ENCODE assay signal across 23 cellular contexts in the genomic region with DNA sequence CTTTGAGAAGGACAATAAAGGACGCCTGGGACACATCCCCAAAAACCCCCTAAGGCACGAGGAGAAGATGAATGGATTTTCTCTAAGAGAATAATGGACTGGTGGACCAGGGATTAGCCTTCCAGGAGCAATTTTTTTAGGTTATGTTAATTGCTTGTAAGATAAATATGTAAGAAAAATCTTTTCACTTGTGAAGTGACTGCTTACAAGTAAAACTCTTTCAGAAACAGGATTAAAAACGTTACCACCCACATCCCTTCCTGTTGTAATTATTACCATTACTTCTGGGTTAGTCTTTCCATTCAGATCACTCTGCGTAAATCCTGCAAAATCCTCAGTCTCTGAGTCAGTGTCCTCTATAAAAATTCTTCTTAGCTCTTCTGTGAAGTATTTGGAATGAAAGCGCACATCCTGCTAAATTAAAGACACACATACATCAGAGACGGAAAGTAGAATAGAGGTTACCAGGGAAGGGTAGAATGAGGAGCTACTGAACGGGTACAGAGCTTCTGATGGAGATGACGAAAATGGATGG. TPM values are rescaled to one million over a fixed set of nuclear protein-coding genes. Genes with fewer than 3 reads are reported as not detected.
A peak's percentile ranks its signal among the peaks of the same experiment; 100 is the strongest.
DNase-seq lines count a peak whose midpoint lies in the region; ATAC-seq and TF ChIP-seq lines count a peak whose summit lies in the region.
"Had no signal": no experiment of that assay in that cellular context is flagged by ENCODE, and none has a peak within 500 bp of the region (broad histone marks: within the 10 kb centered on the region; RNA-seq: fewer than 3 reads in every experiment).

No MANE protein-coding gene starts in this region.

- H3K4me1 ChIP-seq in left ventricle myocardium inferior (peaks cover 63% of the 10 kb centered on the region), right atrium auricular region (peaks cover 0 to 14% of the 10 kb centered on the region in 2 donors), Karpas-422 (ENCODE audit: low read length) (peaks cover 62% of the 10 kb centered on the region), left lung (no peaks in the 10 kb centered on the region)
- H3K4me1 ChIP-seq: SJCRH30, uterus had no signal

- DNase-seq in left ventricle myocardium inferior (no peak), right atrium auricular region (ENCODE audit: low spot score) (no peak), Karpas-422 (no peak), fibroblast of the conjunctiva (ENCODE audit: low read depth) (peak; percentile 21), amygdala (lab: John Stamatoyannopoulos, UW) (no peak), GM10266 (ENCODE audit: extremely low spot score) (no peak), left lung (no peak)
- DNase-seq: activated CD4-positive, alpha-beta T cell treated with anti-CD3 and anti-CD28 coated beads, Interleukin-2, amount 50 U/mL, for 48 hours; CD4-positive, alpha-beta T cell; effector CD8-positive, alpha-beta T cell; GF-D8; GOT3; KBM-7; mucosa of descending colon; NCI-H1694 treated with DMSO at 0.1 percent for 48 hours; NCI-H82; OCI-M1; SJCRH30; stimulated activated CD8-positive, alpha-beta memory T cell treated with anti-CD3 and anti-CD28 coated beads, Interleukin-4, amount 100 ng/mL, for 48 hours; uterus had no signal

- H3K36me3 ChIP-seq in left ventricle myocardium inferior (peaks cover 26% of the 10 kb centered on the region), right atrium auricular region (peaks cover 14% of the 10 kb centered on the region), Karpas-422 (ENCODE audit: insufficient read depth, low read length) (peaks cover 65% of the 10 kb centered on the region), left lung (peaks cover 5 to 38% of the 10 kb centered on the region in 2 donors)
- H3K36me3 ChIP-seq: uterus had no signal

- H3K27me3 ChIP-seq in left ventricle myocardium inferior (ENCODE audit: low read depth), result no peaks in the 10 kb centered on the region
- no peaks in the 10 kb centered on the region for H3K27me3 ChIP-seq in right atrium auricular region
- H3K27me3 ChIP-seq in Karpas-422 (ENCODE audit: low read length), result no peaks in the 10 kb centered on the region
- no peaks in the 10 kb centered on the region for H3K27me3 ChIP-seq in left lung
- H3K27me3 ChIP-seq: SJCRH30, uterus had no signal

- H3K9ac ChIP-seq in Karpas-422 (ENCODE audit: low read length), result no peak overlapping the region

- intact Hi-C loops in left ventricle myocardium inferior (cut with micrococcal nuclease), result no loop called here
- intact Hi-C loops in left lung (cut with DNase I), result no loop called here

- H4K20me1 ChIP-seq in Karpas-422 (ENCODE audit: insufficient read depth, low read depth, low read length), result no peaks in the 10 kb centered on the region

- H3K4me3 ChIP-seq in left ventricle myocardium inferior (no peak overlapping the region), right atrium auricular region (no peak overlapping the region), Karpas-422 (ENCODE audit: low read length) (no peak overlapping the region), left lung (no peak overlapping the region)
- H3K4me3 ChIP-seq: mucosa of descending colon, SJCRH30, uterus had no signal

- H3K9me2 ChIP-seq in Karpas-422 (replicated peaks; ENCODE audit: insufficient read depth, low read length), result no peaks in the 10 kb centered on the region

- ATAC-seq in HG02884 (IDR thresholded peaks at IDR 0.05; ENCODE audit: unreplicated experiment) (no peak), left lung (no peak)
- ATAC-seq: esophagus mucosa, left lobe of liver, mucosa of descending colon had no signal

- H3K27ac ChIP-seq in left ventricle myocardium inferior (replicated peaks) (peak overlapping the region; percentile 85), right atrium auricular region (peak overlapping the region in 1 of 2 donors; percentile 75), Karpas-422 (ENCODE audit: low read length) (peak overlapping the region; percentile 99), left lung (no peak overlapping the region)
- H3K27ac ChIP-seq: SJCRH30, uterus had no signal

- TF ChIP-seq CTCF in left ventricle myocardium inferior (IDR thresholded peaks at IDR 0.05; ENCODE audit: borderline replicate concordance) (no peak), right atrium auricular region (IDR thresholded peaks at IDR 0.05) (no peak), GM10266 (IDR thresholded peaks at IDR 0.05; ENCODE audit: control insufficient read depth, insufficient read depth, low read depth, missing control alignments) (no peak), left lung (IDR thresholded peaks at IDR 0.05) (no peak)

- no peak overlapping the region for H2AFZ ChIP-seq in Karpas-422 (ENCODE audit: low read length)

- H3K9me3 ChIP-seq in left ventricle myocardium inferior (replicated peaks) (no peaks in the 10 kb centered on the region), right atrium auricular region (no peaks in the 10 kb centered on the region), Karpas-422 (ENCODE audit: low read length) (no peaks in the 10 kb centered on the region), left lung (no peaks in the 10 kb centered on the region)
- H3K9me3 ChIP-seq: mucosa of descending colon, SJCRH30, uterus had no signal

- no peak overlapping the region for H3K4me2 ChIP-seq in Karpas-422 (ENCODE audit: low read depth, low read length, poor library complexity, severe bottlenecking)

- peaks cover 66% of the 10 kb centered on the region for H3K79me2 ChIP-seq in Karpas-422 (ENCODE audit: low read length)

RNA-seq across cellular contexts. Expression of a gene that starts 34.3 kb away (rescaled TPM):
- total RNA-seq in left ventricle myocardium inferior (41.0 TPM), right atrium auricular region (10 to 100 TPM; 32.4 to 48.9 TPM), left lung (10 to 100 TPM; 27.5 to 38.2 TPM)
- 278 and 314 TPM in 2 replicates for total RNA-seq in Karpas-422 (2014; rRNA removed; shearing (Covaris generic); ENCODE audit: low replicate concordance)

Comparison
In these comparisons a context has a peak if more than half of its experiments do, and no peak if none do; other contexts are left out.
1. H3K27ac ChIP-seq: peak in left ventricle myocardium inferior (single experiment) and Karpas-422 (single experiment); none in left lung (0 of 2).